Comparison of ENCODE assay signal across 26 cellular contexts in genomic region chr2:100160396-100160795, GRCh38.
"Had no signal": no experiment of that assay in that cellular context is flagged by ENCODE, and none has a peak within 500 bp of the region (broad histone marks: within the 10 kb centered on the region; RNA-seq: fewer than 3 reads in every experiment).

No MANE protein-coding gene starts in this region.

- H3K4me3 ChIP-seq: stomach, suprapubic skin, testis, thoracic aorta, thyroid gland, tibial artery, tibial nerve, transverse colon, upper lobe of left lung, upper lobe of right lung, uterus, vagina had no signal

- DNase-seq: stimulated activated CD4-positive, alpha-beta T cell treated with anti-CD3 and anti-CD28 coated beads, Interleukin-2, amount 100 ng/mL, for 48 hours; stimulated activated CD4-positive, alpha-beta T cell treated with anti-CD3 and anti-CD28 coated beads, Interleukin-4, amount 100 ng/mL, for 1 hour; stimulated activated CD4-positive, alpha-beta T cell treated with anti-CD3 and anti-CD28 coated beads, Interleukin-4, amount 100 ng/mL, for 24 hours; stimulated activated CD4-positive, alpha-beta T cell treated with anti-CD3 and anti-CD28 coated beads, Interleukin-4, amount 100 ng/mL, for 4 hours; stimulated activated CD8-positive, alpha-beta memory T cell treated with anti-CD3 and anti-CD28 coated beads, Interleukin-4, amount 100 ng/mL, for 48 hours; stimulated activated naive B cell treated with anti-CD40 and anti-IgM and Interleukin-4, amounts not matched to agents 10 μg/mL and 1 μg/mL and 100 μg/mL, for 72 hours; stimulated activated naive CD4-positive, alpha-beta T cell; stimulated activated naive CD4-positive, alpha-beta T cell treated with Interleukin-2 at 50 U/mL for 16 hours; stimulated activated naive CD8-positive, alpha-beta T cell treated with anti-CD3 and anti-CD28 coated beads, Interleukin-15, amount 100 ng/mL, for 72 hours; stimulated activated naive CD8-positive, alpha-beta T cell treated with anti-CD3 and anti-CD28 coated beads, Interleukin-15, Interleukin-2, amounts not matched to agents 100 U/mL and 50 U/mL, for 24 hours; stomach; substantia nigra; testis; thyroid gland; tibial artery; transverse colon; trophoblast cell; upper lobe of left lung; upper lobe of right lung; uterus had no signal

- H3K27ac ChIP-seq: stomach, suprapubic skin, testis, thoracic aorta, thyroid gland, tibial artery, tibial nerve, transverse colon, upper lobe of left lung, upper lobe of right lung, uterus, vagina had no signal

- H3K4me1 ChIP-seq: stomach, suprapubic skin, testis, thyroid gland, tibial nerve, transverse colon, upper lobe of right lung, uterus, vagina had no signal

- H3K36me3 ChIP-seq: stomach, suprapubic skin, thoracic aorta, thyroid gland, tibial artery, tibial nerve, transverse colon, upper lobe of left lung, upper lobe of right lung, uterus, vagina had no signal

- H3K27me3 ChIP-seq: stomach, suprapubic skin, testis, thyroid gland, tibial artery, tibial nerve, transverse colon, upper lobe of left lung, upper lobe of right lung, uterus, vagina had no signal

- H3K9me3 ChIP-seq: testis, thoracic aorta, thyroid gland, tibial artery, upper lobe of left lung, vagina had no signal

- ATAC-seq: stimulated activated effector memory CD8-positive, alpha-beta T cell treated with anti-CD3 and anti-CD28 coated beads, Interleukin-12 subunit alpha, Interleukin-12 subunit beta, amount 100 ng/mL, for 72 hours; stimulated activated memory B cell treated with anti-CD40 and anti-IgM and Interleukin-4, amounts not matched to agents 10 μg/mL and 1 μg/mL and 100 μg/mL, for 72 hours; stimulated activated naive B cell treated with anti-CD40 and anti-IgM and Interleukin-4, amounts not matched to agents 10 μg/mL and 1 μg/mL and 100 μg/mL, for 72 hours; stimulated activated naive CD8-positive, alpha-beta T cell treated with anti-CD3 and anti-CD28 coated beads, Interleukin-15, amount 100 ng/mL, for 72 hours; stimulated activated naive CD8-positive, alpha-beta T cell treated with anti-CD3 and anti-CD28 coated beads, Interleukin-15, Interleukin-2, amounts not matched to agents 100 U/mL and 50 U/mL, for 24 hours; upper lobe of right lung had no signal
